ENCODE assay signal across 13 cellular contexts in the genomic region with DNA sequence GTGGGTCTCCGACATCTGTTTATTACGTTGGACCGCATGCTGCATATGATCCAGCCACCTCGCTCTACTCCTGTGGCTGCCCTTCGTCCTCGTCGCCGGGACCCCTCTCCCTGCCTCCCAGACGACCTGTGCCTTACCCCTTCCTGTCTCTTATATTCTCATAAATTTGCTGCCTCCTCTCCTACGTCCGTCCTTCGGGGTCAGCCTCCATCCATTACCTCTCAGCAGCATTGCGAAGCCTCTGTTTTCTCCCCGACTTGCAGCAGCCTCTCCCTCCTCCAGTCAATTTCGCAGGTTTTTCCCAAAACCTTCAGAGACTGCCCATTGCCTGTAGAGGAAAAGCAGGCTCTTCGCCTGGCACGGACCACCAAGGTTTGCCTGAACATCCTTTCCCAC. TPM values are rescaled to one million over a fixed set of nuclear protein-coding genes. Genes with fewer than 3 reads are reported as not detected.
A peak's percentile ranks its signal among the peaks of the same experiment; 100 is the strongest.
DNase-seq lines count a peak whose midpoint lies in the region; ATAC-seq lines count a peak whose summit lies in the region.
"Had no signal": no experiment of that assay in that cellular context is flagged by ENCODE, and none has a peak within 500 bp of the region (broad histone marks: within the 10 kb centered on the region; RNA-seq: fewer than 3 reads in every experiment).

No MANE protein-coding gene starts in this region.

- H3K9me3 ChIP-seq in naive thymus-derived CD4-positive, alpha-beta T cell (ENCODE audit: control insufficient read depth in 2 of 3, low read length in 3 of 3): no peaks in the 10 kb centered on the region

- peaks cover 0 to 8% of the 10 kb centered on the region in 2 donors for H3K4me1 ChIP-seq in naive thymus-derived CD4-positive, alpha-beta T cell (ENCODE audit: control insufficient read depth in 2 of 2, insufficient read depth in 2 of 2, low read length in 2 of 2)

- POLR2A ChIA-PET in naive thymus-derived CD4-positive, alpha-beta T cell (lab: Charles Lee): no interaction called here

- no peak for ATAC-seq in stimulated activated naive CD8-positive, alpha-beta T cell treated with anti-CD3 and anti-CD28 coated beads, Interleukin-15, Interleukin-2, amounts not matched to agents 100 U/mL and 50 U/mL, for 24 hours
- ATAC-seq in naive thymus-derived CD4-positive, alpha-beta T cell: no peak
- no peak for ATAC-seq in GM21367 (IDR thresholded peaks at IDR 0.05; ENCODE audit: unreplicated experiment)

- H3K36me3 Mint-ChIP-seq in stimulated activated naive CD8-positive, alpha-beta T cell treated with anti-CD3 and anti-CD28 coated beads, Interleukin-15, Interleukin-2, amounts not matched to agents 100 ng/mL and 50 ng/mL, for 24 hours (ENCODE audit: low read depth): no peaks in the 10 kb centered on the region
- no peaks in the 10 kb centered on the region for H3K36me3 Mint-ChIP-seq in dendritic cell treated with granulocyte-macrophage colony-stimulating factor and Interleukin-4, amounts not matched to agents 40 ng/mL and 50 ng/mL, for 4 days (ENCODE audit: low read depth)
- peaks cover 0 to 7% (median 0%) of the 10 kb centered on the region in 5 donors for H3K36me3 Mint-ChIP-seq in naive thymus-derived CD4-positive, alpha-beta T cell

- H3K4me1 Mint-ChIP-seq in stimulated activated naive CD8-positive, alpha-beta T cell treated with anti-CD3 and anti-CD28 coated beads, Interleukin-15, Interleukin-2, amounts not matched to agents 100 ng/mL and 50 ng/mL, for 24 hours (ENCODE audit: low read depth): peaks cover 12% of the 10 kb centered on the region
- H3K4me1 Mint-ChIP-seq in dendritic cell treated with granulocyte-macrophage colony-stimulating factor and Interleukin-4, amounts not matched to agents 40 ng/mL and 50 ng/mL, for 4 days (ENCODE audit: low read depth): peaks cover 7% of the 10 kb centered on the region
- H3K4me1 Mint-ChIP-seq in naive thymus-derived CD4-positive, alpha-beta T cell: peaks cover 4 to 23% (median 21%) of the 10 kb centered on the region in 7 donors

- H3K4me3 Mint-ChIP-seq in stimulated activated naive CD8-positive, alpha-beta T cell treated with anti-CD3 and anti-CD28 coated beads, Interleukin-15, Interleukin-2, amounts not matched to agents 100 ng/mL and 50 ng/mL, for 24 hours: peak overlapping the region; percentile 70
- H3K4me3 Mint-ChIP-seq in dendritic cell treated with granulocyte-macrophage colony-stimulating factor and Interleukin-4, amounts not matched to agents 40 ng/mL and 50 ng/mL, for 4 days: peak overlapping the region; percentile 2
- peak overlapping the region; percentile 5 to 91 (median 74) for H3K4me3 Mint-ChIP-seq in naive thymus-derived CD4-positive, alpha-beta T cell

- intact Hi-C loops in dendritic cell treated with granulocyte-macrophage colony-stimulating factor and Interleukin-4, amounts not matched to agents 40 ng/mL and 50 ng/mL, for 4 days (cut with micrococcal nuclease): no loop called here
- intact Hi-C loops in naive thymus-derived CD4-positive, alpha-beta T cell (cut with micrococcal nuclease): loop anchor here in 1 of 2 donors (10.0 kb wide), 2 partner anchors 167 to 697 kb away; partner anchors contain the start of gene LRRC4

- H3K9me3 Mint-ChIP-seq in stimulated activated naive CD8-positive, alpha-beta T cell treated with anti-CD3 and anti-CD28 coated beads, Interleukin-15, Interleukin-2, amounts not matched to agents 100 ng/mL and 50 ng/mL, for 24 hours: peaks cover 6% of the 10 kb centered on the region
- peaks cover 3% of the 10 kb centered on the region for H3K9me3 Mint-ChIP-seq in dendritic cell treated with granulocyte-macrophage colony-stimulating factor and Interleukin-4, amounts not matched to agents 40 ng/mL and 50 ng/mL, for 4 days
- H3K9me3 Mint-ChIP-seq in naive thymus-derived CD4-positive, alpha-beta T cell: peaks cover 0 to 6% (median 2%) of the 10 kb centered on the region in 11 donors

- no peak overlapping the region for H3K27ac ChIP-seq in naive thymus-derived CD4-positive, alpha-beta T cell (ENCODE audit: low read depth, low read length)

- no peak for DNase-seq in stimulated activated naive CD8-positive, alpha-beta T cell treated with anti-CD3 and anti-CD28 coated beads, Interleukin-15, Interleukin-2, amounts not matched to agents 100 U/mL and 50 U/mL, for 24 hours
- no peak for DNase-seq in naive thymus-derived CD4-positive, alpha-beta T cell
- DNase-seq in NCI-H524 (lab: John Stamatoyannopoulos, UW): no peak
- DNase-seq in NCI-H510A treated with DMSO at 0.1 percent for 48 hours (lab: John Stamatoyannopoulos, UW): no peak
- DNase-seq in DMS153 (lab: John Stamatoyannopoulos, UW): no peak
- DNase-seq: NCI-H1105 treated with DMSO at 0.1 percent for 48 hours; stimulated activated CD4-positive, alpha-beta T cell treated with anti-CD3 and anti-CD28 coated beads, Interleukin-4, amount 100 ng/mL, for 4 hours had no signal

- CTCF ChIA-PET in naive thymus-derived CD4-positive, alpha-beta T cell (lab: Charles Lee): no interaction called here

- no peak overlapping the region for H3K27ac Mint-ChIP-seq in stimulated activated naive CD8-positive, alpha-beta T cell treated with anti-CD3 and anti-CD28 coated beads, Interleukin-15, Interleukin-2, amounts not matched to agents 100 ng/mL and 50 ng/mL, for 24 hours
- H3K27ac Mint-ChIP-seq in dendritic cell treated with granulocyte-macrophage colony-stimulating factor and Interleukin-4, amounts not matched to agents 40 ng/mL and 50 ng/mL, for 4 days: no peak overlapping the region
- no peak overlapping the region for H3K27ac Mint-ChIP-seq in naive thymus-derived CD4-positive, alpha-beta T cell

- peaks cover 0 to 23% of the 10 kb centered on the region in 2 donors for H3K27me3 ChIP-seq in naive thymus-derived CD4-positive, alpha-beta T cell (ENCODE audit: control insufficient read depth in 2 of 2, insufficient read depth in 2 of 2, low read length in 2 of 2)

- H3K27me3 Mint-ChIP-seq in stimulated activated naive CD8-positive, alpha-beta T cell treated with anti-CD3 and anti-CD28 coated beads, Interleukin-15, Interleukin-2, amounts not matched to agents 100 ng/mL and 50 ng/mL, for 24 hours: peaks cover 41% of the 10 kb centered on the region
- peaks cover 56% of the 10 kb centered on the region for H3K27me3 Mint-ChIP-seq in dendritic cell treated with granulocyte-macrophage colony-stimulating factor and Interleukin-4, amounts not matched to agents 40 ng/mL and 50 ng/mL, for 4 days
- peaks cover 40 to 53% (median 50%) of the 10 kb centered on the region in 5 donors for H3K27me3 Mint-ChIP-seq in naive thymus-derived CD4-positive, alpha-beta T cell

- no peaks in the 10 kb centered on the region for H3K36me3 ChIP-seq in naive thymus-derived CD4-positive, alpha-beta T cell (ENCODE audit: control insufficient read depth in 2 of 3, insufficient read depth in 3 of 3, low read length in 3 of 3)

- H3K4me3 ChIP-seq in naive thymus-derived CD4-positive, alpha-beta T cell (ENCODE audit: low read length): peak overlapping the region; percentile 32

RNA-seq across cellular contexts. Expression of gene LEP, which starts 39.4 kb away (rescaled TPM):
- under 1 TPM in 1 of 5 experiments, not detected in 4; 0.10 TPM for total RNA-seq in naive thymus-derived CD4-positive, alpha-beta T cell
- polyA plus RNA-seq in naive thymus-derived CD4-positive, alpha-beta T cell: not detected
- total RNA-seq: activated CD8-positive, alpha-beta memory T cell treated with anti-CD3 and anti-CD28 coated beads for 36 hours; kidney epithelial cell; temporal lobe had no signal

Comparison
In these comparisons a context has a peak if more than half of its experiments do, and no peak if none do; other contexts are left out.
1. H3K4me3 Mint-ChIP-seq: peak in every context shown above with its lines; median percentile 74 in naive thymus-derived CD4-positive, alpha-beta T cell; 70 in stimulated activated naive CD8-positive, alpha-beta T cell treated with anti-CD3 and anti-CD28 coated beads, Interleukin-15, Interleukin-2, amounts not matched to agents 100 ng/mL and 50 ng/mL, for 24 hours; 2 in dendritic cell treated with granulocyte-macrophage colony-stimulating factor and Interleukin-4, amounts not matched to agents 40 ng/mL and 50 ng/mL, for 4 days.